In the genomic region with DNA sequence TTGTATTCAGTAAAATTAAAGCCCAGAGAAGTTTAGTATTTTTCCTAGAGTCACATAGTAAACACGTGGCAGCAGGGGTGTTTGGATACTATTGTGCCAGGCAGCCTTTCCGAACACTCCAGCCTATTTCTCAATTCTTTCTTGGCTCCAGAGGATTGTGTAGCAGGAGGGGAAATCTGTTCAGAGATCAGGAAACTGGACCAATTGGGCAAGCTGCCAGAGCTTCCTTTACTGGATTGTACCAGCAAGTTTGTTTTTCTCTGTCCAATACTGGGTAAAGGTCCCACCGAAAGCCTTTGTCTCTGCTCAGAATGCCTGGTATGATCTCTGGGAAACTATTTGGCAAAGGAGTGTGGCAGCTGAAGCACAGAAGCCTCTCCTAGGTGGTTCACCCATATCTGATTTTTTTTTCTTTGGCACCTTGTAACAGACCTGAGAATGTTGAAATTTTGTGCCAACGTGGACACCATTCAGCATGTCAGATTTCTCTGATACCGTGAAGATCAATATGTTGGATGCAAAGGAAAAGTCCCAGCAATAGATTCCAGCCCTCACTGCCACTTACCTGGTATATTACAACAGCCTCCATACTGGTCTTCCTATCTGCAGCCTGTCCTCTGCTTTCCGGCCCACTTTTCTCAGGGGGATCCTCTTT, we compare ENCODE assay signal across 10 cellular contexts.
DNase-seq lines count a peak whose midpoint lies in the region; ATAC-seq and TF ChIP-seq lines count a peak whose summit lies in the region.
"Had no signal": no experiment of that assay in that cellular context is flagged by ENCODE, and none has a peak within 500 bp of the region (broad histone marks: within the 10 kb centered on the region; RNA-seq: fewer than 3 reads in every experiment).

No MANE protein-coding gene starts in this region.

- intact Hi-C loops in tibial artery (cut with DNase I; ENCODE audit: low total_unique reads), result no loop called here

- no peaks in the 10 kb centered on the region for H3K36me3 ChIP-seq in tibial artery

- H3K4me1 ChIP-seq in tibial artery, result peaks cover 0 to 19% (median 9%) of the 10 kb centered on the region in 4 donors

- H3K27ac ChIP-seq in tibial artery, result peak overlapping the region; percentile 57 to 58

- DNase-seq in NCI-H2171 treated with DMSO at 0.1 percent for 48 hours (lab: John Stamatoyannopoulos, UW) (peak; percentile 50), epithelial cell of esophagus (ENCODE audit: low read depth) (peak; percentile 14), lung microvascular endothelial cell (ENCODE audit: low read depth in 2 of 2) (peak; percentile 93 to 96), tibial artery (peak; percentile 93 to 94), T-helper 9 cell (no peak), NCI-H748 treated with DMSO at 0.1 percent for 48 hours (lab: John Stamatoyannopoulos, UW) (no peak)
- no peak for DNase-seq in activated CD4-positive, alpha-beta T cell treated with anti-CD3 and anti-CD28 coated beads, Interleukin-2, amount 50 U/mL, for 1 hour
- DNase-seq: activated naive CD8-positive, alpha-beta T cell treated with anti-CD3 and anti-CD28 coated beads for 36 hours; stimulated activated CD4-positive, alpha-beta T cell treated with anti-CD3 and anti-CD28 coated beads, Interleukin-12 subunit alpha, Interleukin-12 subunit beta, amount 100 ng/mL, for 4 hours had no signal

- TF ChIP-seq CTCF in epithelial cell of esophagus (IDR thresholded peaks at IDR 0.05; ENCODE audit: insufficient read depth, low read depth, low read length, missing control alignments) (no peak), tibial artery (IDR thresholded peaks at IDR 0.05) (no peak)

- no peak for ATAC-seq in HG02938 (IDR thresholded peaks at IDR 0.05; ENCODE audit: unreplicated experiment)

- H3K27me3 ChIP-seq in tibial artery, result no peaks in the 10 kb centered on the region

- H3K9me3 ChIP-seq in tibial artery, result no peaks in the 10 kb centered on the region

- H3K4me3 ChIP-seq in epithelial cell of esophagus (ENCODE audit: low read length) (no peak overlapping the region), tibial artery (no peak overlapping the region)

Comparison
In these comparisons a context has a peak if more than half of its experiments do, and no peak if none do; other contexts are left out.
1. DNase-seq: peak in NCI-H2171 treated with DMSO at 0.1 percent for 48 hours (single experiment), epithelial cell of esophagus (single experiment), lung microvascular endothelial cell (2 of 2) and tibial artery (2 of 2); none in T-helper 9 cell (single experiment), NCI-H748 treated with DMSO at 0.1 percent for 48 hours (single experiment) and activated CD4-positive, alpha-beta T cell treated with anti-CD3 and anti-CD28 coated beads, Interleukin-2, amount 50 U/mL, for 1 hour (single experiment).